18 cellular contexts compared by ENCODE assay signal in genomic region chr6:108969776-108970175, GRCh38.
DNase-seq lines count a peak whose midpoint lies in the region; ATAC-seq and TF ChIP-seq lines count a peak whose summit lies in the region.
"Had no signal": no experiment of that assay in that cellular context is flagged by ENCODE, and none has a peak within 500 bp of the region (broad histone marks: within the 10 kb centered on the region; RNA-seq: fewer than 3 reads in every experiment).

No MANE protein-coding gene starts in this region.

- H3K4me1 ChIP-seq in heart right ventricle (peaks cover 10 to 62% (median 52%) of the 10 kb centered on the region in 9 donors), right cardiac atrium (ENCODE audit: control insufficient read depth, insufficient read depth, low read length) (peaks cover 6% of the 10 kb centered on the region), PC-9 (replicated peaks; ENCODE audit: insufficient read depth) (peaks cover 64% of the 10 kb centered on the region)

- H2AFZ ChIP-seq in PC-9 = no peak overlapping the region

- H3K9me3 ChIP-seq in heart right ventricle = no peaks in the 10 kb centered on the region
- no peaks in the 10 kb centered on the region for H3K9me3 ChIP-seq in right cardiac atrium (ENCODE audit: control insufficient read depth, low read length)
- H3K9me3 ChIP-seq in PC-9 (ENCODE audit: insufficient read depth, low read depth) = 0 out of 2 replicates have a peak, but pooled peaks cover 6% of the 10 kb centered on the region
- H3K9me3 ChIP-seq: BLaER1 had no signal

- ATAC-seq in heart right ventricle (no peak), right cardiac atrium (no peak), HG03097 (IDR thresholded peaks at IDR 0.05; ENCODE audit: low FRiP score, unreplicated experiment) (no peak)

- no peak for DNase-seq in heart right ventricle
- DNase-seq in right cardiac atrium = no peak
- DNase-seq in PC-9 = peak in 1 of 2 experiments; percentile 59
- DNase-seq in choroid plexus epithelial cell (ENCODE audit: low read depth) = peak; percentile 35
- DNase-seq in renal cortical epithelial cell (ENCODE audit: low read depth) = peak; percentile 6
- no peak for DNase-seq in DMS153 (lab: John Stamatoyannopoulos, UW)
- DNase-seq in NCI-H187 (lab: John Stamatoyannopoulos, UW) = no peak
- DNase-seq: 8988T; CD8-positive, alpha-beta memory T cell; DND-41; GF-D8; HFFc6; NCI-H187 treated with DMSO at 0.1 percent for 48 hours; NCI-H446; NCI-H69; RPMI8226 had no signal

- H3K79me2 ChIP-seq in PC-9 (ENCODE audit: low read depth) = no peaks in the 10 kb centered on the region

- intact Hi-C loops in heart right ventricle (cut with DNase I) = loop anchor here in 1 of 10 donors (5.0 kb wide), 1 partner anchor 38 kb away; no protein-coding TSS in a partner anchor
- intact Hi-C loops in right cardiac atrium (cut with DNase I) = no loop called here
- intact Hi-C loops in PC-9 (cut with micrococcal nuclease; ENCODE audit: unreplicated experiment) = loop anchor here (2.0 kb wide), 1 partner anchor 25 kb away; no protein-coding TSS in a partner anchor

- POLR2A ChIA-PET in PC-9 (lab: Charles Lee; ENCODE audit: unreplicated experiment) = interaction anchor here (0.7 kb wide), 1 partner anchor 230 kb away, joined by 3 read pairs; no protein-coding TSS in a partner anchor

- BruUV-seq in PC-9 (replicated peaks; lab: Mats Ljungman, UMichigan) = no TSS peak

- H3F3A ChIP-seq in PC-9 (ENCODE audit: insufficient read depth, low read depth) = peaks cover 30% of the 10 kb centered on the region; the same call in 1 of the 2 replicates

- H3K4me2 ChIP-seq in PC-9 = peak overlapping the region; percentile 43
- H3K4me2 ChIP-seq: BLaER1 had no signal

- no peaks in the 10 kb centered on the region for H3K9me2 ChIP-seq in PC-9 (ENCODE audit: insufficient read depth)

- CTCF ChIA-PET in PC-9 (lab: Charles Lee) = no interaction called here

- H3K27ac ChIP-seq in heart right ventricle (peak overlapping the region in 8 of 10 donors; percentile 28 to 84 (median 76)), right cardiac atrium (ENCODE audit: low read length) (no peak overlapping the region), PC-9 (peak overlapping the region; percentile 66)
- H3K27ac ChIP-seq: BLaER1 had no signal

- no peaks in the 10 kb centered on the region for H4K20me1 ChIP-seq in PC-9 (ENCODE audit: insufficient read depth)
- H4K20me1 ChIP-seq: BLaER1 had no signal

- H3K36me3 ChIP-seq in heart right ventricle (no peaks in the 10 kb centered on the region), PC-9 (ENCODE audit: low read depth) (0 out of 2 replicates have a peak, but pooled peaks cover 5% of the 10 kb centered on the region)
- H3K36me3 ChIP-seq: BLaER1 had no signal

- TF ChIP-seq CTCF in heart right ventricle (IDR thresholded peaks at IDR 0.05) (no peak), PC-9 (conservative IDR thresholded peaks at IDR 0.05) (no peak), choroid plexus epithelial cell (conservative IDR thresholded peaks at IDR 0.05; ENCODE audit: low read depth, low read length) (no peak)

- 77 to 83% methylated on average over 2 of the region's 2 CpGs for WGBS in heart right ventricle, 2 donors
- 77% methylated on average over 2 of the region's 2 CpGs for WGBS in right cardiac atrium

- H3K4me3 ChIP-seq in heart right ventricle = no peak overlapping the region
- no peak overlapping the region for H3K4me3 ChIP-seq in right cardiac atrium (ENCODE audit: low read length)
- no peak overlapping the region for H3K4me3 ChIP-seq in PC-9
- H3K4me3 ChIP-seq in choroid plexus epithelial cell (ENCODE audit: low read depth, low read length) = no peak overlapping the region
- H3K4me3 ChIP-seq: BLaER1 had no signal

- no peaks in the 10 kb centered on the region for H3K27me3 ChIP-seq in heart right ventricle
- H3K27me3 ChIP-seq in right cardiac atrium (ENCODE audit: control insufficient read depth, insufficient read depth) = no peaks in the 10 kb centered on the region
- no peaks in the 10 kb centered on the region for H3K27me3 ChIP-seq in PC-9 (ENCODE audit: insufficient read depth, low read depth)
- H3K27me3 ChIP-seq: BLaER1 had no signal

Comparison
In these comparisons a context has a peak if more than half of its experiments do, and no peak if none do; other contexts are left out.
1. DNase-seq: peak in choroid plexus epithelial cell (single experiment) and renal cortical epithelial cell (single experiment); none in heart right ventricle (0 of 2), right cardiac atrium (0 of 3), DMS153 (single experiment) and NCI-H187 (0 of 2).